In genomic region chr1:30748098-30748698, GRCh38 we compare ENCODE assay signal across 9 cellular contexts. TPM values are rescaled to one million over a fixed set of nuclear protein-coding genes. Genes with fewer than 3 reads are reported as not detected.
A peak's percentile ranks its signal among the peaks of the same experiment; 100 is the strongest.
DNase-seq lines count a peak whose midpoint lies in the region; ATAC-seq and TF ChIP-seq lines count a peak whose summit lies in the region.
"Had no signal": no experiment of that assay in that cellular context is flagged by ENCODE, and none has a peak within 500 bp of the region (broad histone marks: within the 10 kb centered on the region; RNA-seq: fewer than 3 reads in every experiment).

No MANE protein-coding gene starts in this region.

- POLR2A ChIA-PET in CD8-positive, alpha-beta memory T cell (lab: Charles Lee): interaction anchor here (1.6 to 11.8 kb wide), 2 partner anchors 8 to 15 kb away, joined by 4 to 189 read pairs; partner anchors contain the start of gene LAPTM5
- POLR2A ChIA-PET in activated CD8-positive, alpha-beta T cell treated with anti-CD3 and anti-CD28 coated beads for 36 hours (lab: Charles Lee): interaction anchor here (1.1 to 36.3 kb wide), 4 partner anchors 7 to 33 kb away, joined by 3 to 671 read pairs (median 342); partner anchors contain the start of genes LAPTM5 and MATN1

- H3K27me3 Mint-ChIP-seq in CD8-positive, alpha-beta memory T cell: peaks cover 0 to 12% of the 10 kb centered on the region in 2 donors
- no peaks in the 10 kb centered on the region for H3K27me3 Mint-ChIP-seq in activated CD8-positive, alpha-beta T cell treated with anti-CD3 and anti-CD28 coated beads for 36 hours
- peaks cover 8% of the 10 kb centered on the region for H3K27me3 Mint-ChIP-seq in progenitor cell of endocrine pancreas

- H3K27ac ChIP-seq in CD8-positive, alpha-beta memory T cell (ENCODE audit: low read depth, low read length): peak overlapping the region; percentile 53
- peak overlapping the region; percentile 87 for H3K27ac ChIP-seq in KOPT-K1 (ENCODE audit: low read depth, low read length, poor library complexity, severe bottlenecking)

- H3K27ac Mint-ChIP-seq in CD8-positive, alpha-beta memory T cell: peak overlapping the region; percentile 92 to 100 (median 100)
- peak overlapping the region; percentile 98 for H3K27ac Mint-ChIP-seq in activated CD8-positive, alpha-beta T cell treated with anti-CD3 and anti-CD28 coated beads for 36 hours
- no peak overlapping the region for H3K27ac Mint-ChIP-seq in progenitor cell of endocrine pancreas

- CTCF ChIA-PET in CD8-positive, alpha-beta memory T cell (lab: Charles Lee): interaction anchor here (1.0 to 11.3 kb wide), 4 partner anchors 9 to 32 kb away, joined by 3 to 76 read pairs (median 6); partner anchors contain the start of gene LAPTM5
- CTCF ChIA-PET in activated CD8-positive, alpha-beta T cell treated with anti-CD3 and anti-CD28 coated beads for 36 hours (lab: Charles Lee): interaction anchor here (0.8 to 9.2 kb wide), 4 partner anchors 10 to 32 kb away, joined by 3 to 80 read pairs (median 4); no protein-coding TSS in a partner anchor

- H3K9me3 Mint-ChIP-seq in CD8-positive, alpha-beta memory T cell: peaks cover 0 to 2% (median 0%) of the 10 kb centered on the region in 5 donors
- H3K9me3 Mint-ChIP-seq in activated CD8-positive, alpha-beta T cell treated with anti-CD3 and anti-CD28 coated beads for 36 hours: no peaks in the 10 kb centered on the region
- H3K9me3 Mint-ChIP-seq in progenitor cell of endocrine pancreas (ENCODE audit: low read depth): no peaks in the 10 kb centered on the region

- intact Hi-C loops in activated CD8-positive, alpha-beta T cell treated with anti-CD3 and anti-CD28 coated beads for 36 hours (cut with micrococcal nuclease): no loop called here

- H3K4me1 Mint-ChIP-seq in CD8-positive, alpha-beta memory T cell: peaks cover 97 to 100% (median 100%) of the 10 kb centered on the region in 3 donors
- peaks cover 98% of the 10 kb centered on the region for H3K4me1 Mint-ChIP-seq in activated CD8-positive, alpha-beta T cell treated with anti-CD3 and anti-CD28 coated beads for 36 hours (ENCODE audit: low read depth)
- peaks cover 6% of the 10 kb centered on the region for H3K4me1 Mint-ChIP-seq in progenitor cell of endocrine pancreas (ENCODE audit: low read depth)

- H3K9me3 ChIP-seq in CD8-positive, alpha-beta memory T cell (ENCODE audit: low read length): no peaks in the 10 kb centered on the region
- H3K9me3 ChIP-seq in KOPT-K1 (ENCODE audit: insufficient read depth, low read length, poor library complexity, severe bottlenecking): no peaks in the 10 kb centered on the region

- ATAC-seq in activated CD8-positive, alpha-beta T cell treated with anti-CD3 and anti-CD28 coated beads for 36 hours: peak; percentile 0
- ATAC-seq in HG03025 (IDR thresholded peaks at IDR 0.05; ENCODE audit: low FRiP score, unreplicated experiment) (no peak), GM18498 (IDR thresholded peaks at IDR 0.05; ENCODE audit: unreplicated experiment) (no peak), HG02571 (IDR thresholded peaks at IDR 0.05; ENCODE audit: unreplicated experiment) (no peak)

- H3K4me3 ChIP-seq in CD8-positive, alpha-beta memory T cell (ENCODE audit: low read length): peak overlapping the region; percentile 53
- H3K4me3 ChIP-seq: lung had no signal

- no peaks in the 10 kb centered on the region for H3K27me3 ChIP-seq in CD8-positive, alpha-beta memory T cell (ENCODE audit: insufficient read depth, low read length, poor library complexity, severe bottlenecking)

- no peak for DNase-seq in CD8-positive, alpha-beta memory T cell
- DNase-seq in activated CD8-positive, alpha-beta T cell treated with anti-CD3 and anti-CD28 coated beads for 36 hours: no peak
- peak; percentile 55 for DNase-seq in midbrain (lab: John Stamatoyannopoulos, UW)
- DNase-seq in progenitor cell of endocrine pancreas (ENCODE audit: low spot score, unreplicated experiment): no peak

- peak overlapping the region; percentile 80 to 100 (median 85) for H3K4me3 Mint-ChIP-seq in CD8-positive, alpha-beta memory T cell
- peak overlapping the region; percentile 87 for H3K4me3 Mint-ChIP-seq in activated CD8-positive, alpha-beta T cell treated with anti-CD3 and anti-CD28 coated beads for 36 hours
- H3K4me3 Mint-ChIP-seq in progenitor cell of endocrine pancreas (ENCODE audit: low read depth): no peak overlapping the region

- TF ChIP-seq CTCF in activated CD8-positive, alpha-beta T cell treated with anti-CD3 and anti-CD28 coated beads for 36 hours (IDR thresholded peaks at IDR 0.05): no peak
- TF ChIP-seq CTCF in progenitor cell of endocrine pancreas (IDR thresholded peaks at IDR 0.05; ENCODE audit: unreplicated experiment): no peak

- H3K36me3 Mint-ChIP-seq in CD8-positive, alpha-beta memory T cell: peaks cover 0 to 74% (median 16%) of the 10 kb centered on the region in 3 donors
- H3K36me3 Mint-ChIP-seq in activated CD8-positive, alpha-beta T cell treated with anti-CD3 and anti-CD28 coated beads for 36 hours (ENCODE audit: low read depth): peaks cover 67% of the 10 kb centered on the region
- no peaks in the 10 kb centered on the region for H3K36me3 Mint-ChIP-seq in progenitor cell of endocrine pancreas (ENCODE audit: insufficient read depth)

- H3K4me1 ChIP-seq in CD8-positive, alpha-beta memory T cell (ENCODE audit: insufficient read depth, low read length): peaks cover 99% of the 10 kb centered on the region

- H3K36me3 ChIP-seq in CD8-positive, alpha-beta memory T cell (ENCODE audit: insufficient read depth, low read length): peaks cover 18% of the 10 kb centered on the region
- H3K36me3 ChIP-seq in KOPT-K1 (ENCODE audit: insufficient read depth, low read length): peaks cover 40% of the 10 kb centered on the region

RNA-seq across cellular contexts. Expression of gene LAPTM5, which starts 9.4 kb away (rescaled TPM):
- 100 to 1,000 TPM; 204 to 206 TPM for total RNA-seq in CD8-positive, alpha-beta memory T cell
- 589 TPM for polyA plus RNA-seq in CD8-positive, alpha-beta memory T cell
- 100 to 1,000 TPM; 229 to 237 TPM for total RNA-seq in activated CD8-positive, alpha-beta T cell treated with anti-CD3 and anti-CD28 coated beads for 36 hours
- 0.20 TPM in 1 of 2 replicates, not detected in the other for total RNA-seq in progenitor cell of endocrine pancreas

RNA-seq across cellular contexts. Expression of gene MATN1, which starts 24.8 kb away (rescaled TPM):
- total RNA-seq in CD8-positive, alpha-beta memory T cell: under 1 TPM; 0.59 to 0.91 TPM
- polyA plus RNA-seq in CD8-positive, alpha-beta memory T cell: not detected
- 1 to 10 TPM in 1 of 2 experiments, under 1 TPM in 1; 0.45 to 1.4 TPM for total RNA-seq in activated CD8-positive, alpha-beta T cell treated with anti-CD3 and anti-CD28 coated beads for 36 hours
- total RNA-seq in progenitor cell of endocrine pancreas: 0.11 and 0.14 TPM in 2 replicates

Comparison
In these comparisons a context has a peak if more than half of its experiments do, and no peak if none do; other contexts are left out.
1. RNA of gene LAPTM5, which starts 9.4 kb away (total RNA-seq): 229 to 237 TPM in activated CD8-positive, alpha-beta T cell treated with anti-CD3 and anti-CD28 coated beads for 36 hours and 204 to 206 TPM in CD8-positive, alpha-beta memory T cell; 0.20 TPM in progenitor cell of endocrine pancreas; every median in the first group is over 100 times any median in the second.